In the genomic region with DNA sequence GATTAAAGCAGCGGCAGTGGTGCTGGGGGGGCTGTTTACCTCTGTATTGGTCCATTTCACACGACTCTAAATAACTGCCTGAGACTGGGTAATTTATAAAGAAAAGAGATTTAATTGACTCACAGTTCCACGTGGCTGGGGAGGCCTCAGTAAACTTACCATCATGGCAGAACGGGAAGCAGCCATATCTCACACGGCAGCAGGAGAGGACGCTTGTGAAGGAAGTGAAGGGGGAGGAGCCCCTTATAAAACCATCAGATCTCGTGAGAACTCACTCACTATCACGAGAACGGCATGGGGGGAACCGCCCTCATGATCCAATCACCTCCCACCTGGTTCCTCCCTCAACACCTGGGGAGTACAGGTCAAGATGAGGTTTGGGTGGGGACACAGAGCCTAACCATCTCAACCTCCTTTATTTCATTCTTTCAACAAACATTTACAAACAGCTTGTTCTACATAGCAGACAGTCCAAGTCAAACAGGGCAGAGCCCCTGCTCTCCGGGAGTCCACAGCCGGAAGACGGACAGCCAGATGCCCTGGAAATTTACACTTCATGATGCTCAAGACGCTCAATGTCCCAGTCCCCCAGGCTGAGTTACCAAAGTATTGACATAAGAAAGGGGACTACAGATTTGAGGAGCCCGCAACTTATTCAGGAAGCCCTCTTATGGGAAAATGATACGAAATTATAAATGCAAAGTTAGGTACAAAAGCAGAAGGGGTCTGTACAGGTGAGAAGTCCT, we compare ENCODE assay signal across 9 cellular contexts. TPM values are rescaled to one million over a fixed set of nuclear protein-coding genes. Genes with fewer than 3 reads are reported as not detected.
DNase-seq lines count a peak whose midpoint lies in the region; ATAC-seq and TF ChIP-seq lines count a peak whose summit lies in the region.
"Had no signal": no experiment of that assay in that cellular context is flagged by ENCODE, and none has a peak within 500 bp of the region (broad histone marks: within the 10 kb centered on the region; RNA-seq: fewer than 3 reads in every experiment).

No MANE protein-coding gene starts in this region.

- WGBS in heart left ventricle, 4 donors: 42 to 54% (median 49%) methylated on average over 16 of the region's 16 CpGs

- no peak overlapping the region for H3K27ac Mint-ChIP-seq in activated naive CD8-positive, alpha-beta T cell treated with anti-CD3 and anti-CD28 coated beads, Interleukin-2, amount 10 ng/mL, durations not matched to agents 7 days and 5 days
- H3K27ac Mint-ChIP-seq: IgD-negative memory B cell had no signal

- H3K27me3 ChIP-seq in heart left ventricle: peaks cover 0 to 27% (median 6%) of the 10 kb centered on the region in 9 donors

- H3K36me3 ChIP-seq in heart left ventricle: no peaks in the 10 kb centered on the region

- DNase-seq in CMK (ENCODE audit: low read depth) (peak; percentile 67), NCI-H748 treated with DMSO at 0.1 percent for 48 hours (lab: John Stamatoyannopoulos, UW) (peak; percentile 9), GM10248 (ENCODE audit: extremely low spot score) (no peak), NCI-H1105 treated with DMSO at 0.1 percent for 48 hours (lab: John Stamatoyannopoulos, UW) (no peak), heart left ventricle (no peak)
- DNase-seq in activated naive CD8-positive, alpha-beta T cell treated with anti-CD3 and anti-CD28 coated beads, Interleukin-2, amount 10 ng/mL, durations not matched to agents 7 days and 5 days: no peak

- peaks cover 0 to 4% (median 0%) of the 10 kb centered on the region in 12 donors for H3K4me1 ChIP-seq in heart left ventricle

- peak overlapping the region; percentile 41 for H3K4me3 Mint-ChIP-seq in activated naive CD8-positive, alpha-beta T cell treated with anti-CD3 and anti-CD28 coated beads, Interleukin-2, amount 10 ng/mL, durations not matched to agents 7 days and 5 days

- peak; percentile 41 for TF ChIP-seq POLR2A in GM19099 (IDR thresholded peaks at IDR 0.05; ENCODE audit: extremely low read depth, insufficient read length, low read depth)
- TF ChIP-seq POLR2A in heart left ventricle (IDR thresholded peaks at IDR 0.05): no peak

- H3K4me3 ChIP-seq in heart left ventricle: no peak overlapping the region

- H3K4me1 Mint-ChIP-seq in activated naive CD8-positive, alpha-beta T cell treated with anti-CD3 and anti-CD28 coated beads, Interleukin-2, amount 10 ng/mL, durations not matched to agents 7 days and 5 days: peaks cover 9% of the 10 kb centered on the region

- peaks cover 9% of the 10 kb centered on the region for H3K27me3 Mint-ChIP-seq in activated naive CD8-positive, alpha-beta T cell treated with anti-CD3 and anti-CD28 coated beads, Interleukin-2, amount 10 ng/mL, durations not matched to agents 7 days and 5 days

- H3K9me3 ChIP-seq in heart left ventricle: peaks cover 0 to 13% (median 0%) of the 10 kb centered on the region in 12 donors

- CTCF ChIA-PET in GM10248 (lab: Yijun Ruan, JAX): interaction anchor here (0.6 to 3.6 kb wide), 33 partner anchors 10 to 1961 kb away, joined by 3 to 61 read pairs (median 4); partner anchors contain the start of gene TOM1

- TF ChIP-seq CTCF in GM10248 (IDR thresholded peaks at IDR 0.05; ENCODE audit: control extremely low read depth, extremely low read depth, low read depth, missing control alignments): no peak
- TF ChIP-seq CTCF in heart left ventricle (IDR thresholded peaks at IDR 0.05): no peak

- no peak overlapping the region for H3K27ac ChIP-seq in heart left ventricle

- POLR2A ChIA-PET in activated naive CD8-positive, alpha-beta T cell treated with anti-CD3 and anti-CD28 coated beads, Interleukin-2, amount 10 ng/mL, durations not matched to agents 7 days and 5 days (lab: Charles Lee): no interaction called here
- POLR2A ChIA-PET in GM10248 (lab: Yijun Ruan, JAX): interaction anchor here (0.6 to 0.7 kb wide), 2 partner anchors 22 to 101 kb away, joined by 3 to 4 read pairs; no protein-coding TSS in a partner anchor

- intact Hi-C loops in heart left ventricle (cut with DNase I): loop anchor here in 1 of 10 donors (5.0 kb wide), 1 partner anchor 189 kb away; no protein-coding TSS in a partner anchor

- no peaks in the 10 kb centered on the region for H3K36me3 Mint-ChIP-seq in activated naive CD8-positive, alpha-beta T cell treated with anti-CD3 and anti-CD28 coated beads, Interleukin-2, amount 10 ng/mL, durations not matched to agents 7 days and 5 days
- H3K36me3 Mint-ChIP-seq: IgD-negative memory B cell had no signal

- ATAC-seq in activated naive CD8-positive, alpha-beta T cell treated with anti-CD3 and anti-CD28 coated beads, Interleukin-2, amount 10 ng/mL, durations not matched to agents 7 days and 5 days (ENCODE audit: low read depth): no peak
- ATAC-seq in GM18511 (IDR thresholded peaks at IDR 0.05; ENCODE audit: unreplicated experiment) (no peak), heart left ventricle (no peak)

- no peaks in the 10 kb centered on the region for H3K9me3 Mint-ChIP-seq in activated naive CD8-positive, alpha-beta T cell treated with anti-CD3 and anti-CD28 coated beads, Interleukin-2, amount 10 ng/mL, durations not matched to agents 7 days and 5 days

RNA-seq across cellular contexts. Expression of gene HMGXB4, which starts 26.3 kb away (rescaled TPM):
- 10 to 100 TPM; 35.4 to 36.2 TPM for total RNA-seq in activated naive CD8-positive, alpha-beta T cell treated with anti-CD3 and anti-CD28 coated beads, Interleukin-2, amount 10 ng/mL, durations not matched to agents 7 days and 5 days
- total RNA-seq in heart left ventricle: 10 to 100 TPM in 4 of 9 donors, 1 to 10 TPM in 5; 6.3 to 14.2 (median 9.7) TPM
- 1 to 10 TPM; 5.6 to 7.9 TPM for polyA plus RNA-seq in heart left ventricle

Comparison
In these comparisons a context has a peak if more than half of its experiments do, and no peak if none do; other contexts are left out.
1. DNase-seq: peak in CMK (single experiment) and NCI-H748 treated with DMSO at 0.1 percent for 48 hours (single experiment); none in activated naive CD8-positive, alpha-beta T cell treated with anti-CD3 and anti-CD28 coated beads, Interleukin-2, amount 10 ng/mL, durations not matched to agents 7 days and 5 days (single experiment), GM10248 (single experiment), NCI-H1105 treated with DMSO at 0.1 percent for 48 hours (single experiment) and heart left ventricle (0 of 5).